In the genomic region with DNA sequence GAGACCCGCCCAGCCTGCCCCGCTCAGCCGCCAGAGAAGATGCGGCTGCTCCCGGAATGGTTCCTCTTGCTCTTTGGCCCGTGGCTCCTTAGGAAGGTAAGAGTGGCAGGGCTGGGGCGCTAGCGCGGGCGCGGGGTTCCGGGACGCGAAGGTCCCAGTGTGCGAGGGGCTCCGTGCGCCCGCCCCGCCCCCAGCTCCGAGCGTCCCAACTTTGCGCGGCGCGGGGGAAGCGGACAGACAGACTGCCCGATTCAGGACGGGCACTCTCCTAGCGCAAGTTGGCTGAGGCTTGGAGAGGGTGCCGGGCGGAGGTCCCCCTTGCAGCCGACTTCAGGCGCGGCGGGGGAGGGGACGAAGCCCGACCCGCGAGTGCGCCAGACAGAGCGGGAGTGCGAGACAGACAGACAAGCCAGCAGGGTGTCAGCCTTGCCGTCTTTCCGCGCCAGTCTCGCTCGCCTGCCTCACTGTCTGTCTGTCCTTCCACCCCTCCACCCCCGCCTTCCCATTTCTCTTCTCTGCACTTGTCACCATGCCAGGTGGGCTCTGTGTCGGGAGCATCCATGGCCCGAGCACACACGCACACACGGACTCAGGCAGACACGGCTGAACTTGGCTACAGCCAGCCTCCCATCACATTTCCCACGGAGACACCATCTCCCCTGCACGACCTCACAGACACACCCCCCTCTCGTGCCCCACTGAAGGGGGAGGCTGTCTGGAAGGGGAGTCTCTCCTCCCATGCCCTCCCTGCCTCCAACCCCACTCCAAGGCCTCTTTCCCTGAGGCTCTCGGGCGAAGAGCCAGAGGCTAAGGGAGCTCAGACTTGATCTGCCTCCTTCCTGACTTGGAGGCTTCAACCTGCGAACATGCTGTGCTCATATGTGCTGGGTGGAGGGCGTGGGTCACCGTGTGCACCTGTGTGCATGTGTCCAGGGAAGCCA, we compare ENCODE assay signal across 8 cellular contexts.
DNase-seq lines count a peak whose midpoint lies in the region; ATAC-seq and TF ChIP-seq lines count a peak whose summit lies in the region.

No MANE protein-coding gene starts in this region.

- H3K4me1 Mint-ChIP-seq in T-helper 2 cell treated with Interferon-gamma antibody and Interleukin-4, amounts not matched to agents 5 μg/mL and 100 μg/mL, for 36 hours (ENCODE audit: low read depth) = peaks cover 34% of the 10 kb centered on the region
- H3K4me1 Mint-ChIP-seq in stimulated activated naive B cell treated with anti-CD40 and anti-IgM and Interleukin-4, amounts not matched to agents 10 μg/mL and 1 μg/mL and 100 μg/mL, for 72 hours = peaks cover 67 to 80% of the 10 kb centered on the region in 2 donors

- H3K27ac Mint-ChIP-seq in T-helper 2 cell treated with Interferon-gamma antibody and Interleukin-4, amounts not matched to agents 5 μg/mL and 100 μg/mL, for 36 hours = no peak overlapping the region
- peak overlapping the region; percentile 68 for H3K27ac Mint-ChIP-seq in stimulated activated naive B cell treated with anti-CD40 and anti-IgM and Interleukin-4, amounts not matched to agents 10 μg/mL and 1 μg/mL and 100 μg/mL, for 72 hours

- TF ChIP-seq CTCF in fibroblast of pulmonary artery (IDR thresholded peaks at IDR 0.05; ENCODE audit: low read length, missing control alignments) = no peak

- no peaks in the 10 kb centered on the region for H3K9me3 Mint-ChIP-seq in T-helper 2 cell treated with Interferon-gamma antibody and Interleukin-4, amounts not matched to agents 5 μg/mL and 100 μg/mL, for 36 hours
- no peaks in the 10 kb centered on the region for H3K9me3 Mint-ChIP-seq in stimulated activated naive B cell treated with anti-CD40 and anti-IgM and Interleukin-4, amounts not matched to agents 10 μg/mL and 1 μg/mL and 100 μg/mL, for 72 hours

- no peaks in the 10 kb centered on the region for H3K36me3 Mint-ChIP-seq in T-helper 2 cell treated with Interferon-gamma antibody and Interleukin-4, amounts not matched to agents 5 μg/mL and 100 μg/mL, for 36 hours (ENCODE audit: low read depth)
- no peaks in the 10 kb centered on the region for H3K36me3 Mint-ChIP-seq in stimulated activated naive B cell treated with anti-CD40 and anti-IgM and Interleukin-4, amounts not matched to agents 10 μg/mL and 1 μg/mL and 100 μg/mL, for 72 hours

- DNase-seq in stimulated activated CD4-positive, alpha-beta T cell treated with anti-CD3 and anti-CD28 coated beads, Interleukin-15, amount 100 ng/mL, for 24 hours = peak; percentile 39
- DNase-seq in stimulated activated CD4-positive, alpha-beta T cell treated with anti-CD3 and anti-CD28 coated beads, Interleukin-1b, Interleukin-23, amount 100 ng/mL, for 48 hours = no peak
- DNase-seq in T-helper 2 cell treated with Interferon-gamma antibody and Interleukin-4, amounts not matched to agents 5 μg/mL and 100 μg/mL, for 36 hours (ENCODE audit: low spot score) = no peak
- DNase-seq in fibroblast of pulmonary artery (ENCODE audit: low read depth) = no peak
- DNase-seq in stimulated activated naive B cell treated with anti-CD40 and anti-IgM and Interleukin-4, amounts not matched to agents 10 μg/mL and 1 μg/mL and 100 μg/mL, for 72 hours = no peak
- no peak for DNase-seq in activated CD4-positive, CD25-positive, alpha-beta regulatory T cell (lab: John Stamatoyannopoulos, UW)
- no peak for DNase-seq in nucleus accumbens (lab: John Stamatoyannopoulos, UW)
- no peak for DNase-seq in OCI-M1 (lab: John Stamatoyannopoulos, UW)

- H3K27me3 Mint-ChIP-seq in T-helper 2 cell treated with Interferon-gamma antibody and Interleukin-4, amounts not matched to agents 5 μg/mL and 100 μg/mL, for 36 hours (ENCODE audit: low read depth) = peaks cover 75% of the 10 kb centered on the region
- H3K27me3 Mint-ChIP-seq in stimulated activated naive B cell treated with anti-CD40 and anti-IgM and Interleukin-4, amounts not matched to agents 10 μg/mL and 1 μg/mL and 100 μg/mL, for 72 hours = peaks cover 70 to 72% of the 10 kb centered on the region in 2 donors

- peak overlapping the region; percentile 88 for H3K4me3 Mint-ChIP-seq in T-helper 2 cell treated with Interferon-gamma antibody and Interleukin-4, amounts not matched to agents 5 μg/mL and 100 μg/mL, for 36 hours
- peak overlapping the region; percentile 76 to 80 for H3K4me3 Mint-ChIP-seq in stimulated activated naive B cell treated with anti-CD40 and anti-IgM and Interleukin-4, amounts not matched to agents 10 μg/mL and 1 μg/mL and 100 μg/mL, for 72 hours

- peak overlapping the region; percentile 51 for H3K4me3 ChIP-seq in fibroblast of pulmonary artery (replicated peaks; ENCODE audit: low read depth, low read length)

- no peak for ATAC-seq in stimulated activated naive B cell treated with anti-CD40 and anti-IgM and Interleukin-4, amounts not matched to agents 10 μg/mL and 1 μg/mL and 100 μg/mL, for 72 hours (replicated peaks)
